Comparison of ENCODE assay signal across 15 cellular contexts in genomic region chr15:63492541-63493077, GRCh38. TPM values are rescaled to one million over a fixed set of nuclear protein-coding genes. Genes with fewer than 3 reads are reported as not detected.
A peak's percentile ranks its signal among the peaks of the same experiment; 100 is the strongest.
DNase-seq lines count a peak whose midpoint lies in the region; ATAC-seq and TF ChIP-seq lines count a peak whose summit lies in the region.
"Had no signal": no experiment of that assay in that cellular context is flagged by ENCODE, and none has a peak within 500 bp of the region (broad histone marks: within the 10 kb centered on the region; RNA-seq: fewer than 3 reads in every experiment).

No MANE protein-coding gene starts in this region.

- H3K36me3 ChIP-seq in A673 (ENCODE audit: insufficient read depth, low read length, poor library complexity, severe bottlenecking), result no peaks in the 10 kb centered on the region
- no peaks in the 10 kb centered on the region for H3K36me3 ChIP-seq in muscle layer of colon (ENCODE audit: insufficient read depth, low read length)
- H3K36me3 ChIP-seq: right atrium auricular region, SJCRH30, tibial nerve had no signal

- intact Hi-C loops in A673 (cut with micrococcal nuclease; ENCODE audit: unreplicated experiment), result no loop called here

- CTCF ChIA-PET in A673 (lab: Charles Lee), result no interaction called here

- POLR2A ChIA-PET in A673 (lab: Charles Lee; ENCODE audit: low non-redundant PET), result no interaction called here

- peak; percentile 49 for DNase-seq in A673 (ENCODE audit: low spot score)
- peak; percentile 77 for DNase-seq in HCEC 1CT
- peak; percentile 88 for DNase-seq in amniotic epithelial cell (ENCODE audit: low read depth)
- DNase-seq in HUDEP-2 (lab: John Stamatoyannopoulos, UW; ENCODE audit: unreplicated experiment in 76 of 76), result no peak
- no peak for DNase-seq in coronary artery (ENCODE audit: low spot score)
- DNase-seq: activated CD4-positive, alpha-beta T cell treated with anti-CD3 and anti-CD28 coated beads for 4 hours; activated naive CD4-positive, alpha-beta T cell treated with anti-CD3 and anti-CD28 coated beads, Interleukin-2, amount 10 ng/mL, durations not matched to agents 7 days and 5 days; midbrain; NCI-H510A treated with DMSO at 0.1 percent for 48 hours had no signal

- no peak overlapping the region for H3K9ac ChIP-seq in muscle layer of colon (ENCODE audit: low read length)

- H3K4me1 ChIP-seq in A673 (ENCODE audit: insufficient read depth, low read length, poor library complexity, severe bottlenecking) (peaks cover 10% of the 10 kb centered on the region), muscle layer of colon (ENCODE audit: insufficient read depth, low read length) (peaks cover 18% of the 10 kb centered on the region)
- H3K4me1 ChIP-seq: right atrium auricular region had no signal

- ATAC-seq in HG02798 (IDR thresholded peaks at IDR 0.05; ENCODE audit: poor library complexity, unreplicated experiment), result no peak
- no peak for ATAC-seq in GM18909 (IDR thresholded peaks at IDR 0.05; ENCODE audit: poor library complexity, unreplicated experiment)

- H3K9me3 ChIP-seq in A673 (ENCODE audit: low read depth, low read length, poor library complexity, severe bottlenecking) (no peaks in the 10 kb centered on the region), muscle layer of colon (ENCODE audit: low read length) (no peaks in the 10 kb centered on the region)
- H3K9me3 ChIP-seq: right atrium auricular region, SJCRH30, tibial nerve had no signal

- TF ChIP-seq CTCF in A673 (conservative IDR thresholded peaks at IDR 0.05; ENCODE audit: low read depth, low read length), result no peak
- TF ChIP-seq CTCF in coronary artery (IDR thresholded peaks at IDR 0.05), result no peak

- no peak overlapping the region for H3K27ac ChIP-seq in A673 (ENCODE audit: low read depth, low read length, poor library complexity, severe bottlenecking)
- H3K27ac ChIP-seq in muscle layer of colon (ENCODE audit: low read depth, low read length), result peak overlapping the region; percentile 16
- no peak overlapping the region for H3K27ac ChIP-seq in coronary artery
- H3K27ac ChIP-seq: SJCRH30, tibial nerve had no signal

- no peak overlapping the region for H3K4me3 ChIP-seq in A673 (ENCODE audit: low read depth, low read length, poor library complexity, severe bottlenecking)
- no peak overlapping the region for H3K4me3 ChIP-seq in muscle layer of colon (ENCODE audit: low read depth in 1 of 2, low read length in 2 of 2)
- H3K4me3 ChIP-seq in coronary artery, result no peak overlapping the region
- H3K4me3 ChIP-seq: right atrium auricular region, SJCRH30, tibial nerve had no signal

- no TSS peak for BruUV-seq in A673 (replicated peaks; lab: Mats Ljungman, UMichigan)

- H3K27me3 ChIP-seq in A673 (replicated peaks; ENCODE audit: insufficient read depth, low read depth, low read length, poor library complexity) (no peaks in the 10 kb centered on the region), muscle layer of colon (ENCODE audit: control insufficient read depth in 1 of 2, insufficient read depth in 2 of 2, low read length in 2 of 2) (no peaks in the 10 kb centered on the region)
- H3K27me3 ChIP-seq: right atrium auricular region, SJCRH30, tibial nerve had no signal

RNA-seq across cellular contexts. Expression of gene USP3, which starts 11.8 kb away (rescaled TPM):
- total RNA-seq in A673 (2021), result 65.3 and 76.7 TPM in 2 replicates

Comparison
In these comparisons a context has a peak if more than half of its experiments do, and no peak if none do; other contexts are left out.
1. DNase-seq: peak in A673 (single experiment), HCEC 1CT (single experiment) and amniotic epithelial cell (single experiment); none in HUDEP-2 (0 of 76) and coronary artery (single experiment).